16 cellular contexts compared by ENCODE assay signal in genomic region chr6:2004888-2005287, GRCh38.
DNase-seq lines count a peak whose midpoint lies in the region; ATAC-seq and TF ChIP-seq lines count a peak whose summit lies in the region.
"Had no signal": no experiment of that assay in that cellular context is flagged by ENCODE, and none has a peak within 500 bp of the region (broad histone marks: within the 10 kb centered on the region; RNA-seq: fewer than 3 reads in every experiment).

No MANE protein-coding gene starts in this region.

- H3K27me3 ChIP-seq in left lung: no peaks in the 10 kb centered on the region
- H3K27me3 ChIP-seq: BLaER1 treated with 17β-estradiol and CSF1 and Interleukin-3, amounts not matched to agents 10 nM and 100 nM had no signal

- H3K4me3 ChIP-seq in left lung: no peak overlapping the region
- H3K4me3 ChIP-seq: A549; BLaER1 treated with 17β-estradiol and CSF1 and Interleukin-3, amounts not matched to agents 10 nM and 100 nM had no signal

- TF ChIP-seq CTCF in left lung (IDR thresholded peaks at IDR 0.05): no peak

- no peaks in the 10 kb centered on the region for H3K36me3 ChIP-seq in left lung
- H3K36me3 ChIP-seq: BLaER1 treated with 17β-estradiol and CSF1 and Interleukin-3, amounts not matched to agents 10 nM and 100 nM had no signal

- peaks cover 0 to 6% of the 10 kb centered on the region in 2 donors for H3K9me3 ChIP-seq in left lung
- H3K9me3 ChIP-seq: Caco-2 had no signal

- ATAC-seq in left lung (peak; percentile 76), GM21786 (IDR thresholded peaks at IDR 0.05; ENCODE audit: unreplicated experiment) (no peak), HG02571 (IDR thresholded peaks at IDR 0.05; ENCODE audit: unreplicated experiment) (no peak)
- ATAC-seq: A549; CD8-positive, alpha-beta T cell had no signal

- intact Hi-C loops in left lung (cut with DNase I): no loop called here

- no peaks in the 10 kb centered on the region for H3K4me1 ChIP-seq in left lung
- H3K4me1 ChIP-seq: A549; BLaER1 treated with 17β-estradiol and CSF1 and Interleukin-3, amounts not matched to agents 10 nM and 100 nM; Caco-2 had no signal

- DNase-seq in NCI-H82 treated with DMSO at 0.1 percent for 48 hours (lab: John Stamatoyannopoulos, UW; ENCODE audit: unreplicated experiment) (peak; percentile 14), NCI-H82 (lab: John Stamatoyannopoulos, UW) (no peak), left lung (no peak)
- DNase-seq: AML-193; Caco-2; Calu3; CD4-positive, alpha-beta T cell; CD8-positive, alpha-beta T cell; DMS79 treated with DMSO at 0.1 percent for 48 hours; GF-D8 had no signal

- H3K27ac ChIP-seq in left lung: no peak overlapping the region
- H3K27ac ChIP-seq: 22Rv1; A549; BLaER1 treated with 17β-estradiol and CSF1 and Interleukin-3, amounts not matched to agents 10 nM and 100 nM; C4-2B had no signal
